Comparison of ENCODE assay signal across 1 cellular context in genomic region chr9:129406278-129407225, GRCh38.
TF ChIP-seq lines count a peak whose summit lies in the region.

No MANE protein-coding gene starts in this region.

TF ChIP-seq in K562, 482 proteins besides CTCF, POLR2A, EP300 and RAD21 (continued from another document):
- no peak for TF ChIP-seq ZNF655 (CRISPR knock-in tag; IDR thresholded peaks at IDR 0.05)
- TF ChIP-seq, protein P1, sequence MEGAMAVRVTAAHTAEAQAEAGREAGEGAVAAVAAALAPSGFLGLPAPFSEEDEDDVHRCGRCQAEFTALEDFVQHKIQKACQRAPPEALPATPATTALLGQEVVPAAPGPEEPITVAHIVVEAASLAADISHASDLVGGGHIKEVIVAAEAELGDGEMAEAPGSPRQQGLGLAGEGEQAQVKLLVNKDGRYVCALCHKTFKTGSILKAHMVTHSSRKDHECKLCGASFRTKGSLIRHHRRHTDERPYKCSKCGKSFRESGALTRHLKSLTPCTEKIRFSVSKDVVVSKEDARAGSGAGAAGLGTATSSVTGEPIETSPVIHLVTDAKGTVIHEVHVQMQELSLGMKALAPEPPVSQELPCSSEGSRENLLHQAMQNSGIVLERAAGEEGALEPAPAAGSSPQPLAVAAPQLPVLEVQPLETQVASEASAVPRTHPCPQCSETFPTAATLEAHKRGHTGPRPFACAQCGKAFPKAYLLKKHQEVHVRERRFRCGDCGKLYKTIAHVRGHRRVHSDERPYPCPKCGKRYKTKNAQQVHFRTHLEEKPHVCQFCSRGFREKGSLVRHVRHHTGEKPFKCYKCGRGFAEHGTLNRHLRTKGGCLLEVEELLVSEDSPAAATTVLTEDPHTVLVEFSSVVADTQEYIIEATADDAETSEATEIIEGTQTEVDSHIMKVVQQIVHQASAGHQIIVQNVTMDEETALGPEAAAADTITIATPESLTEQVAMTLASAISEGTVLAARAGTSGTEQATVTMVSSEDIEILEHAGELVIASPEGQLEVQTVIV (CRISPR knock-in tag; IDR thresholded peaks at IDR 0.05; ENCODE audit: borderline replicate concordance) = no peak
- TF ChIP-seq TBL1XR1 (IDR thresholded peaks at IDR 0.05; ENCODE audit: low read length in 2 of 2) = peak; percentile 51 to 71; a peak in 2 of 4 replicates
- TF ChIP-seq L3MBTL2 (IDR thresholded peaks at IDR 0.05) = peak; percentile 90
- no peak for TF ChIP-seq PRMT5 (CRISPR knock-in tag; IDR thresholded peaks at IDR 0.05)
- TF ChIP-seq ZKSCAN1 (IDR thresholded peaks at IDR 0.05; ENCODE audit: low read depth, low read length) = peak; percentile 42; the same call in 1 of the 2 replicates
- peak; percentile 85; the same call in 1 of the 2 replicates for TF ChIP-seq KLF6 (CRISPR knock-in tag; IDR thresholded peaks at IDR 0.05; ENCODE audit: borderline replicate concordance)
- no peak for TF ChIP-seq SAFB2 (IDR thresholded peaks at IDR 0.05; ENCODE audit: borderline replicate concordance, low read depth, low read length, severe bottlenecking)
- TF ChIP-seq KDM1A (IDR thresholded peaks at IDR 0.05) = peak; percentile 12 to 66; a peak in 2 of 4 replicates
- peak; percentile 75 for TF ChIP-seq CREM (IDR thresholded peaks at IDR 0.05; ENCODE audit: low read depth)
- peak; percentile 83 to 90; a peak in 3 of 4 replicates for TF ChIP-seq FOXK2 (conservative IDR thresholded peaks at IDR 0.05 in 1 of 2, IDR thresholded peaks at IDR 0.05 in 1 of 2; ENCODE audit: low read depth in 2 of 2)
- TF ChIP-seq ZNF699 (CRISPR knock-in tag; IDR thresholded peaks at IDR 0.05; ENCODE audit: insufficient replicate concordance) = no peak
- peak; percentile 35; the same call in 1 of the 2 replicates for TF ChIP-seq LEF1 (IDR thresholded peaks at IDR 0.05)
- TF ChIP-seq MCM2 (IDR thresholded peaks at IDR 0.05; ENCODE audit: low read depth) = no peak
- peak; percentile 62; the same call in 1 of the 2 replicates for TF ChIP-seq RAD51 (IDR thresholded peaks at IDR 0.05; ENCODE audit: borderline replicate concordance, low read depth)
- peak; percentile 51; the same call in 1 of the 2 replicates for TF ChIP-seq MXI1 (IDR thresholded peaks at IDR 0.05; ENCODE audit: low read depth, low read length)
- TF ChIP-seq EHMT2 (IDR thresholded peaks at IDR 0.05) = no peak
- TF ChIP-seq SNRNP70 (optimal IDR thresholded peaks at IDR 0.05; ENCODE audit: low read depth, low read length) = no peak
- TF ChIP-seq NR0B1 (IDR thresholded peaks at IDR 0.05; ENCODE audit: partially characterized antibody) = no peak
- peak; percentile 36; the same call in 1 of the 2 replicates for TF ChIP-seq NFIC (IDR thresholded peaks at IDR 0.05)
- TF ChIP-seq ARNT (IDR thresholded peaks at IDR 0.05) = peak in 1 of 2 experiments; percentile 50; a peak in 1 of 4 replicates
- peak; percentile 76 for TF ChIP-seq ZBTB33 (CRISPR knock-in tag; IDR thresholded peaks at IDR 0.05)
- no peak for TF ChIP-seq CEBPG (CRISPR knock-in tag; IDR thresholded peaks at IDR 0.05)
- no peak for TF ChIP-seq CEBPG (tag; conservative IDR thresholded peaks at IDR 0.05 in 1 of 2, IDR thresholded peaks at IDR 0.05 in 1 of 2)
- no peak for TF ChIP-seq CSDE1 (IDR thresholded peaks at IDR 0.05)
- 0 out of 2 replicates have a peak, but pooled peaks have one; percentile 20 for TF ChIP-seq RB1 (IDR thresholded peaks at IDR 0.05; ENCODE audit: low read depth)
- no peak for TF ChIP-seq HDAC3 (IDR thresholded peaks at IDR 0.05; ENCODE audit: borderline replicate concordance, partially characterized antibody)
- TF ChIP-seq ATF1 (CRISPR knock-in tag; IDR thresholded peaks at IDR 0.05) = no peak
- peak; percentile 70 for TF ChIP-seq ATF1 (tag; IDR thresholded peaks at IDR 0.05)
- TF ChIP-seq SMARCA4 (IDR thresholded peaks at IDR 0.05) = peak; percentile 66
- TF ChIP-seq NFRKB (IDR thresholded peaks at IDR 0.05; ENCODE audit: low read depth) = peak; percentile 74
- TF ChIP-seq ELF2 (CRISPR knock-in tag; IDR thresholded peaks at IDR 0.05) = 0 out of 2 replicates have a peak, but pooled peaks have one; percentile 1
- TF ChIP-seq POLR2G (IDR thresholded peaks at IDR 0.05; ENCODE audit: low read depth, low read length) = peak; percentile 75
- TF ChIP-seq, protein P2, sequence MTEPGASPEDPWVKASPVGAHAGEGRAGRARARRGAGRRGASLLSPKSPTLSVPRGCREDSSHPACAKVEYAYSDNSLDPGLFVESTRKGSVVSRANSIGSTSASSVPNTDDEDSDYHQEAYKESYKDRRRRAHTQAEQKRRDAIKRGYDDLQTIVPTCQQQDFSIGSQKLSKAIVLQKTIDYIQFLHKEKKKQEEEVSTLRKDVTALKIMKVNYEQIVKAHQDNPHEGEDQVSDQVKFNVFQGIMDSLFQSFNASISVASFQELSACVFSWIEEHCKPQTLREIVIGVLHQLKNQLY (CRISPR knock-in tag; conservative IDR thresholded peaks at IDR 0.05) = 0 out of 4 replicates have a peak, but pooled peaks of 1 of the 2 experiments have one; percentile 19
- TF ChIP-seq ZSCAN29 (IDR thresholded peaks at IDR 0.05) = no peak
- TF ChIP-seq ARID3B (CRISPR knock-in tag; IDR thresholded peaks at IDR 0.05; ENCODE audit: borderline replicate concordance) = no peak
- no peak for TF ChIP-seq POLR2H (tag; IDR thresholded peaks at IDR 0.05; ENCODE audit: low read depth)
- no peak for TF ChIP-seq TCF7 (IDR thresholded peaks at IDR 0.05; ENCODE audit: borderline replicate concordance)
- peak; percentile 74 for TF ChIP-seq ARID1B (IDR thresholded peaks at IDR 0.05)
